1 cellular context compared by ENCODE assay signal in genomic region chr10:27503498-27504006, GRCh38.
TF ChIP-seq lines count a peak whose summit lies in the region.

No MANE protein-coding gene starts in this region.

TF ChIP-seq in IMR-90, 13 proteins besides CTCF, POLR2A, EP300 and RAD21 (continued from another document):
- TF ChIP-seq MAZ (IDR thresholded peaks at IDR 0.05; ENCODE audit: borderline replicate concordance, low read depth, low read length) (no peak), MAFK (IDR thresholded peaks at IDR 0.05; ENCODE audit: low read depth, low read length) (no peak), RCOR1 (IDR thresholded peaks at IDR 0.05; ENCODE audit: insufficient replicate concordance, low read length) (no peak), RFX5 (IDR thresholded peaks at IDR 0.05; ENCODE audit: low read depth, low read length) (no peak), USF2 (IDR thresholded peaks at IDR 0.05; ENCODE audit: low read depth, low read length) (no peak), CEBPB (IDR thresholded peaks at IDR 0.05; ENCODE audit: low read depth, low read length) (no peak)
TF ChIP-seq in IMR-90: peak in this region for 0.
